ENCODE assay signal across 15 cellular contexts in genomic region chr2:197207608-197208007, GRCh38.
DNase-seq lines count a peak whose midpoint lies in the region; ATAC-seq and TF ChIP-seq lines count a peak whose summit lies in the region.
"Had no signal": no experiment of that assay in that cellular context is flagged by ENCODE, and none has a peak within 500 bp of the region (broad histone marks: within the 10 kb centered on the region; RNA-seq: fewer than 3 reads in every experiment).

No MANE protein-coding gene starts in this region.

- H3K27me3 Mint-ChIP-seq in T-helper 2 cell treated with Interferon-gamma antibody and Interleukin-4, amounts not matched to agents 5 μg/mL and 100 μg/mL, for 36 hours (ENCODE audit: low read depth): no peaks in the 10 kb centered on the region
- no peaks in the 10 kb centered on the region for H3K27me3 Mint-ChIP-seq in brain

- H3K4me3 Mint-ChIP-seq in T-helper 2 cell treated with Interferon-gamma antibody and Interleukin-4, amounts not matched to agents 5 μg/mL and 100 μg/mL, for 36 hours: peak overlapping the region; percentile 74
- H3K4me3 Mint-ChIP-seq in brain: no peak overlapping the region

- no peak for TF ChIP-seq CTCF in brain (conservative IDR thresholded peaks at IDR 0.05)

- ATAC-seq in HG03432 (IDR thresholded peaks at IDR 0.05; ENCODE audit: unreplicated experiment) (no peak), HG03521 (IDR thresholded peaks at IDR 0.05; ENCODE audit: unreplicated experiment) (no peak)
- ATAC-seq: esophagus mucosa, left cardiac atrium had no signal

- H3K36me3 Mint-ChIP-seq in T-helper 2 cell treated with Interferon-gamma antibody and Interleukin-4, amounts not matched to agents 5 μg/mL and 100 μg/mL, for 36 hours (ENCODE audit: low read depth): peaks cover 38% of the 10 kb centered on the region
- no peaks in the 10 kb centered on the region for H3K36me3 Mint-ChIP-seq in brain

- H3K4me3 ChIP-seq in skin epidermis: no peak overlapping the region
- H3K4me3 ChIP-seq: SJCRH30, smooth muscle cell, thyroid gland had no signal

- H3K4me1 Mint-ChIP-seq in T-helper 2 cell treated with Interferon-gamma antibody and Interleukin-4, amounts not matched to agents 5 μg/mL and 100 μg/mL, for 36 hours (ENCODE audit: low read depth): peaks cover 76% of the 10 kb centered on the region
- peaks cover 29% of the 10 kb centered on the region for H3K4me1 Mint-ChIP-seq in brain

- DNase-seq in T-helper 2 cell treated with Interferon-gamma antibody and Interleukin-4, amounts not matched to agents 5 μg/mL and 100 μg/mL, for 36 hours (ENCODE audit: low spot score): no peak
- DNase-seq in T-helper 2 cell (no peak), NOMO-1 treated with DMSO at 0.1 percent for 48 hours (lab: John Stamatoyannopoulos, UW; ENCODE audit: unreplicated experiment) (peak; percentile 51), NCI-H446 (lab: John Stamatoyannopoulos, UW) (no peak)
- DNase-seq: activated gamma-delta T cell, left cardiac atrium, NCI-H187 treated with DMSO at 0.1 percent for 48 hours, thyroid gland had no signal

- peak overlapping the region; percentile 82 for H3K27ac Mint-ChIP-seq in T-helper 2 cell treated with Interferon-gamma antibody and Interleukin-4, amounts not matched to agents 5 μg/mL and 100 μg/mL, for 36 hours
- H3K27ac Mint-ChIP-seq in brain: peak overlapping the region in 3 of 5 experiments; percentile 62 to 74 (median 69)

- no peaks in the 10 kb centered on the region for H3K9me3 Mint-ChIP-seq in T-helper 2 cell treated with Interferon-gamma antibody and Interleukin-4, amounts not matched to agents 5 μg/mL and 100 μg/mL, for 36 hours
- H3K9me3 Mint-ChIP-seq in brain: peaks cover 0 to 2% (median 0%) of the 10 kb centered on the region in 5 experiments

- H3K27ac ChIP-seq in skin epidermis: peak overlapping the region in 12 of 21 experiments; percentile 19 to 93 (median 44)
- H3K27ac ChIP-seq: SJCRH30, thyroid gland had no signal
